4 cellular contexts compared by ENCODE assay signal in genomic region chr19:47411696-47412095, GRCh38. TPM values are rescaled to one million over a fixed set of nuclear protein-coding genes. Genes with fewer than 3 reads are reported as not detected.
"Had no signal": no experiment of that assay in that cellular context is flagged by ENCODE, and none has a peak within 500 bp of the region (broad histone marks: within the 10 kb centered on the region; RNA-seq: fewer than 3 reads in every experiment).

No MANE protein-coding gene starts in this region.

RNA-seq across cellular contexts. Expression of gene MEIS3, which starts 7.6 kb away (rescaled TPM):
- polyA plus RNA-seq: IgD-negative memory B cell had no signal

RNA-seq across cellular contexts. Expression of gene SLC8A2, which starts 60.0 kb away (rescaled TPM):
- total RNA-seq: HT1080, IMR-90 had no signal
- polyA plus RNA-seq: HepG2, IgD-negative memory B cell had no signal
